23 cellular contexts compared by ENCODE assay signal in genomic region chr19:54252243-54252642, GRCh38. TPM values are rescaled to one million over a fixed set of nuclear protein-coding genes. Genes with fewer than 3 reads are reported as not detected.
"Had no signal": no experiment of that assay in that cellular context is flagged by ENCODE, and none has a peak within 500 bp of the region (broad histone marks: within the 10 kb centered on the region; RNA-seq: fewer than 3 reads in every experiment).

No MANE protein-coding gene starts in this region.

- DNase-seq: dorsolateral prefrontal cortex; effector CD4-positive, alpha-beta T cell; foreskin fibroblast; heart left ventricle; left cardiac atrium; left lung; mesenchymal stem cell; midbrain; naive thymus-derived CD4-positive, alpha-beta T cell; occipital lobe; pancreas; stimulated activated CD4-positive, alpha-beta T cell treated with anti-CD3 and anti-CD28 coated beads, Interleukin-15, amount 100 ng/mL, for 24 hours; stimulated activated CD4-positive, alpha-beta T cell treated with anti-CD3 and anti-CD28 coated beads, Interleukin-2, amount 100 ng/mL, for 48 hours; stimulated activated naive B cell treated with anti-CD40 and anti-IgM and Interleukin-4, amounts not matched to agents 10 μg/mL and 1 μg/mL and 100 μg/mL, for 72 hours; transverse colon had no signal

- ATAC-seq: esophagus mucosa; gastroesophageal sphincter; heart left ventricle; left cardiac atrium; left lung; naive thymus-derived CD4-positive, alpha-beta T cell; pancreas; stimulated activated naive B cell treated with anti-CD40 and anti-IgM and Interleukin-4, amounts not matched to agents 10 μg/mL and 1 μg/mL and 100 μg/mL, for 72 hours had no signal

- H3K4me3 ChIP-seq: dorsolateral prefrontal cortex, gastroesophageal sphincter, heart left ventricle, hepatocyte, left lung, neural progenitor cell, pancreas, skin epidermis, transverse colon had no signal

- H3K9me3 ChIP-seq: gastroesophageal sphincter, heart left ventricle, left lung, pancreas, transverse colon had no signal

- H3K27ac ChIP-seq: dorsolateral prefrontal cortex, epithelial cell of prostate, gastroesophageal sphincter, heart left ventricle, hepatocyte, left lung, neural progenitor cell, pancreas, skin epidermis, transverse colon had no signal

- H3K36me3 ChIP-seq: gastroesophageal sphincter, left lung, neural progenitor cell, pancreas, transverse colon had no signal

- H3K4me1 ChIP-seq: gastroesophageal sphincter, neural progenitor cell, pancreas, transverse colon had no signal

RNA-seq across cellular contexts. Expression of gene LILRB5, which starts 4.8 kb away (rescaled TPM):
- total RNA-seq: lung microvascular endothelial cell had no signal
- polyA plus RNA-seq: naive thymus-derived CD4-positive, alpha-beta T cell had no signal

RNA-seq across cellular contexts. Expression of gene LILRA6, which starts 9.7 kb away (rescaled TPM):
- total RNA-seq: esophagus mucosa, hepatocyte, kidney epithelial cell, lung microvascular endothelial cell, occipital lobe had no signal

RNA-seq across cellular contexts. Expression of gene LILRB2, which starts 28.7 kb away (rescaled TPM):
- total RNA-seq: hepatocyte, kidney epithelial cell, lung microvascular endothelial cell, occipital lobe had no signal
- polyA plus RNA-seq: hepatocyte had no signal

RNA-seq across cellular contexts. Expression of gene LILRB3, which starts 29.4 kb away (rescaled TPM):
- total RNA-seq: hepatocyte, lung microvascular endothelial cell, occipital lobe had no signal
